In the genomic region with DNA sequence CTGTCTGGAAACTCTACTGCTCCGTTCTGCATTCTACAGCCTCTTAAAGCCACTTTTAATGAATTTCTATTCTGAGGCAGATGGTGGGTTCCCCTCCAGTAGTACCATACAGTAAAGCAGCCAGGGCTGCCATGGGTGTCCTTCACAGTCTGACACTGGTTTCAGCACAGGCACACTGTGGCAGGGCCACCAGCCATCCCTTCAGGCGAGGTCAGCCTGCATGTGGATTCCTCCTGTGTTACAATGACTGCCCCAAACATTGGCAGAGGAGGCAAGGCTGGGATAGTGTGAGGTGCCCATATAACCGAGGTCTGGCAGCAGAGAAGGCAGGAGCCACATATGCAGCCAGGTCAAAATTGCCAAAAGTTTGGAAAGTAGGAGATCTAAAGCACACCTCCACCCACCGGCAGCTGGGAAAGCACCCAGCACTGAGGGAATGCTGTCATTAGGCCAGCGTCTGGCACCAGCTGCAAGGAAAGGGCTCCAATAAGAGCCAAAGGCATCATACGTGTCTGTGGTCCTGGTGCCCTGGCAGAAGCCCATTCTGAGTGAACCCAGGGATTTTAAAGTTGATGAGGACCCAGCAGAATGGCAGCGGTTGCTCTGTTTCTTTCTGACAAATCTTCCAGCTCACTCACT, we compare ENCODE assay signal across 29 cellular contexts. TPM values are rescaled to one million over a fixed set of nuclear protein-coding genes. Genes with fewer than 3 reads are reported as not detected.
DNase-seq lines count a peak whose midpoint lies in the region; ATAC-seq and TF ChIP-seq lines count a peak whose summit lies in the region.
"Had no signal": no experiment of that assay in that cellular context is flagged by ENCODE, and none has a peak within 500 bp of the region (broad histone marks: within the 10 kb centered on the region; RNA-seq: fewer than 3 reads in every experiment).

No MANE protein-coding gene starts in this region.

- H3K9me3 ChIP-seq in OCI-LY7 (ENCODE audit: low read length) = no peaks in the 10 kb centered on the region
- H3K9me3 ChIP-seq in stomach smooth muscle (ENCODE audit: control insufficient read depth in 2 of 2, low read length in 2 of 2) = no peaks in the 10 kb centered on the region
- H3K9me3 ChIP-seq: Caco-2, lower lobe of right lung, thyroid gland, vagina had no signal

- H3K4me3 Mint-ChIP-seq in effector memory CD8-positive, alpha-beta T cell = no peak overlapping the region
- H3K4me3 Mint-ChIP-seq: activated CD8-positive, alpha-beta T cell treated with anti-CD3 and anti-CD28 coated beads for 36 hours; activated naive CD4-positive, alpha-beta T cell treated with anti-CD3 and anti-CD28 coated beads, Interleukin-2, amount 50 U/mL, for 24 hours; H9; natural killer cell; stimulated activated naive CD8-positive, alpha-beta T cell treated with anti-CD3 and anti-CD28 coated beads, Interleukin-15, Interleukin-2, amounts not matched to agents 100 ng/mL and 50 ng/mL, for 24 hours had no signal

- no peaks in the 10 kb centered on the region for H3K27me3 Mint-ChIP-seq in effector memory CD8-positive, alpha-beta T cell
- H3K27me3 Mint-ChIP-seq: activated CD8-positive, alpha-beta T cell treated with anti-CD3 and anti-CD28 coated beads for 36 hours; activated naive CD4-positive, alpha-beta T cell treated with anti-CD3 and anti-CD28 coated beads, Interleukin-2, amount 50 U/mL, for 24 hours; stimulated activated naive CD8-positive, alpha-beta T cell treated with anti-CD3 and anti-CD28 coated beads, Interleukin-15, Interleukin-2, amounts not matched to agents 100 ng/mL and 50 ng/mL, for 24 hours had no signal

- peaks cover 24% of the 10 kb centered on the region for H3K4me1 ChIP-seq in OCI-LY7 (ENCODE audit: insufficient read depth, low read length, poor library complexity, severe bottlenecking)
- peaks cover 64% of the 10 kb centered on the region for H3K4me1 ChIP-seq in stomach smooth muscle (ENCODE audit: control insufficient read depth, insufficient read depth, low read length)
- H3K4me1 ChIP-seq: Caco-2 had no signal

- intact Hi-C loops in OCI-LY7 (cut with micrococcal nuclease; ENCODE audit: unreplicated experiment) = no loop called here

- no peak for ATAC-seq in effector memory CD8-positive, alpha-beta T cell (replicated peaks)
- ATAC-seq in left lobe of liver = peak; percentile 83
- ATAC-seq: activated CD8-positive, alpha-beta T cell treated with anti-CD3 and anti-CD28 coated beads for 36 hours; K562; lower lobe of right lung had no signal

- H4K20me1 ChIP-seq in OCI-LY7 (ENCODE audit: insufficient read depth, low read length) = 0 out of 2 replicates have a peak, but pooled peaks cover 22% of the 10 kb centered on the region

- no peak for TF ChIP-seq CTCF in OCI-LY7 (conservative IDR thresholded peaks at IDR 0.05; ENCODE audit: low read length)
- no peak for TF ChIP-seq CTCF in foreskin fibroblast (IDR thresholded peaks at IDR 0.05; ENCODE audit: low read depth, low read length)

- peaks cover 7% of the 10 kb centered on the region for H3K36me3 Mint-ChIP-seq in effector memory CD8-positive, alpha-beta T cell (ENCODE audit: insufficient read depth)
- H3K36me3 Mint-ChIP-seq: natural killer cell had no signal

- no peaks in the 10 kb centered on the region for H3K27me3 ChIP-seq in stomach smooth muscle (ENCODE audit: control insufficient read depth in 1 of 2, insufficient read depth in 2 of 2, low read length in 2 of 2)
- H3K27me3 ChIP-seq: thyroid gland, vagina had no signal

- no TSS peak for BruUV-seq in OCI-LY7 (replicated peaks; lab: Mats Ljungman, UMichigan)

- peak overlapping the region; percentile 38 to 64 for H3K27ac Mint-ChIP-seq in effector memory CD8-positive, alpha-beta T cell
- H3K27ac Mint-ChIP-seq: activated CD8-positive, alpha-beta T cell treated with anti-CD3 and anti-CD28 coated beads for 36 hours; activated naive CD4-positive, alpha-beta T cell treated with anti-CD3 and anti-CD28 coated beads, Interleukin-2, amount 50 U/mL, for 24 hours; activated T-helper 2 cell treated with anti-CD3 and anti-CD28 coated beads, Interferon-gamma antibody, Interleukin-2, Interleukin-4, amounts not matched to agents 10 μg/mL and 5 μg/mL and 100 μg/mL, durations not matched to agents 14 hours and 24 hours and 36 hours; stimulated activated naive CD8-positive, alpha-beta T cell treated with anti-CD3 and anti-CD28 coated beads, Interleukin-15, Interleukin-2, amounts not matched to agents 100 ng/mL and 50 ng/mL, for 24 hours had no signal

- POLR2A ChIA-PET in OCI-LY7 (lab: Charles Lee) = interaction anchor here (0.9 to 1.1 kb wide), 2 partner anchors 22 to 32 kb away, joined by 5 read pairs; no protein-coding TSS in a partner anchor

- H3K9me3 Mint-ChIP-seq in effector memory CD8-positive, alpha-beta T cell = no peaks in the 10 kb centered on the region
- H3K9me3 Mint-ChIP-seq: activated CD8-positive, alpha-beta T cell treated with anti-CD3 and anti-CD28 coated beads for 36 hours; activated naive CD4-positive, alpha-beta T cell treated with anti-CD3 and anti-CD28 coated beads, Interleukin-2, amount 50 U/mL, for 24 hours; activated T-helper 2 cell treated with anti-CD3 and anti-CD28 coated beads, Interferon-gamma antibody, Interleukin-2, Interleukin-4, amounts not matched to agents 10 μg/mL and 5 μg/mL and 100 μg/mL, durations not matched to agents 14 hours and 24 hours and 36 hours; H9; natural killer cell; stimulated activated naive CD8-positive, alpha-beta T cell treated with anti-CD3 and anti-CD28 coated beads, Interleukin-15, Interleukin-2, amounts not matched to agents 100 ng/mL and 50 ng/mL, for 24 hours had no signal

- H3K36me3 ChIP-seq in OCI-LY7 (ENCODE audit: insufficient read depth, low read length) (peaks cover 50% of the 10 kb centered on the region; the same call in 1 of the 2 replicates), stomach smooth muscle (ENCODE audit: control insufficient read depth in 2 of 2, insufficient read depth in 2 of 2, low read length in 2 of 2) (peaks cover 0 to 4% of the 10 kb centered on the region in 2 donors)
- H3K36me3 ChIP-seq: lower lobe of right lung, thyroid gland, vagina had no signal

- H3K4me3 ChIP-seq in OCI-LY7 (ENCODE audit: low read depth, low read length, poor library complexity, severe bottlenecking) = no peak overlapping the region
- no peak overlapping the region for H3K4me3 ChIP-seq in stomach smooth muscle (ENCODE audit: low read length in 2 of 2)
- no peak overlapping the region for H3K4me3 ChIP-seq in foreskin fibroblast (ENCODE audit: low read depth in 1 of 2, low read length in 2 of 2)
- H3K4me3 ChIP-seq: coronary artery, K562, lower lobe of right lung, PC-9, thyroid gland, vagina had no signal

- H3K79me2 ChIP-seq in OCI-LY7 (ENCODE audit: insufficient read depth, low read depth, low read length) = peaks cover 68% of the 10 kb centered on the region

- CTCF ChIA-PET in OCI-LY7 (lab: Charles Lee; ENCODE audit: unreplicated experiment) = interaction anchor here (1.0 kb wide), 1 partner anchor 11 kb away, joined by 3 read pairs; no protein-coding TSS in a partner anchor

- H3K9ac ChIP-seq in stomach smooth muscle (ENCODE audit: low read length in 2 of 2) = no peak overlapping the region

- no peak overlapping the region for H2AFZ ChIP-seq in OCI-LY7 (ENCODE audit: low read length)
- H2AFZ ChIP-seq: PC-9 had no signal

- DNase-seq in OCI-LY7 (ENCODE audit: low spot score) (no peak), left lobe of liver (ENCODE audit: low spot score) (no peak), activated gamma-delta T cell (lab: John Stamatoyannopoulos, UW) (no peak), foreskin fibroblast (no peak)
- no peak for DNase-seq in effector memory CD8-positive, alpha-beta T cell
- DNase-seq in stimulated activated naive CD4-positive, alpha-beta T cell (lab: John Stamatoyannopoulos, UW) = no peak
- DNase-seq: activated CD8-positive, alpha-beta T cell treated with anti-CD3 and anti-CD28 coated beads for 36 hours; Caco-2; DMS53; erythroblast; H9; kidney; lower lobe of right lung; natural killer cell; NCI-H1105 treated with DMSO at 0.1 percent for 48 hours; NCI-H2029; NCI-H524; nucleus accumbens; PC-9; SHP77; small intestine; thyroid gland had no signal

- no peaks in the 10 kb centered on the region for H3K9me2 ChIP-seq in OCI-LY7 (ENCODE audit: insufficient read depth, low read length)

- H3K4me2 ChIP-seq in OCI-LY7 (ENCODE audit: low read length) = peak overlapping the region; percentile 59; the same call in 1 of the 2 replicates
- H3K4me2 ChIP-seq: PC-9 had no signal

- H3K4me1 Mint-ChIP-seq in effector memory CD8-positive, alpha-beta T cell (ENCODE audit: low read depth in 2 of 2) = peaks cover 67 to 74% of the 10 kb centered on the region in 2 donors

- H3K27ac ChIP-seq in OCI-LY7 (ENCODE audit: low read depth, low read length, poor library complexity, severe bottlenecking) (peak overlapping the region; percentile 78), stomach smooth muscle (ENCODE audit: low read length) (peak overlapping the region; percentile 31)
- H3K27ac ChIP-seq: coronary artery, lower lobe of right lung, PC-9, thyroid gland, vagina had no signal

RNA-seq across cellular contexts. Expression of gene STK35, which starts 24.0 kb away (rescaled TPM):
- total RNA-seq in OCI-LY7 (2014; rRNA removed; shearing (Covaris generic)) = 18.7 and 22.3 TPM in 2 replicates
- total RNA-seq in OCI-LY7 (2022) = 21.4 and 24.1 TPM in 2 replicates
- 10.1 TPM for total RNA-seq in left lobe of liver
